Comparison of ENCODE assay signal across 9 cellular contexts in genomic region chr2:10332402-10333246, GRCh38. TPM values are rescaled to one million over a fixed set of nuclear protein-coding genes. Genes with fewer than 3 reads are reported as not detected.
DNase-seq lines count a peak whose midpoint lies in the region; ATAC-seq, FAIRE-seq and TF ChIP-seq lines count a peak whose summit lies in the region.
"Had no signal": no experiment of that assay in that cellular context is flagged by ENCODE, and none has a peak within 500 bp of the region (broad histone marks: within the 10 kb centered on the region; RNA-seq: fewer than 3 reads in every experiment).

No MANE protein-coding gene starts in this region.

- no peak for TF ChIP-seq CTCF in GM12878 (IDR thresholded peaks at IDR 0.05 in 2 of 3, conservative IDR thresholded peaks at IDR 0.05 in 1 of 3; ENCODE audit: control insufficient read depth in 2 of 3, extremely low read depth in 1 of 3, insufficient read depth in 1 of 3, low read depth in 3 of 3, low read length in 3 of 3)
- no peak for TF ChIP-seq CTCF in neutrophil (IDR thresholded peaks at IDR 0.05)
- TF ChIP-seq CTCF in testis (IDR thresholded peaks at IDR 0.05) = no peak

- H2AFZ ChIP-seq in GM12878 (ENCODE audit: control insufficient read depth, low read depth, low read length) = 0 out of 2 replicates have a peak overlapping the region, but pooled peaks have one; percentile 82

- in situ Hi-C loops in GM12878 (cut with MboI) = no loop called here

- TF ChIP-seq RAD21 in GM12878 (IDR thresholded peaks at IDR 0.05; ENCODE audit: insufficient read depth, low read depth, low read length) = no peak

- H3K27ac ChIP-seq in CD4-positive, alpha-beta memory T cell (ENCODE audit: low read depth, low read length) = peak overlapping the region; percentile 81
- H3K27ac ChIP-seq in KOPT-K1 (ENCODE audit: low read depth, low read length, poor library complexity, severe bottlenecking) = peak overlapping the region; percentile 64
- no peak overlapping the region for H3K27ac ChIP-seq in GM12878 (ENCODE audit: control insufficient read depth, insufficient read depth)
- H3K27ac ChIP-seq in neutrophil = peak overlapping the region; percentile 93
- no peak overlapping the region for H3K27ac ChIP-seq in testis

- WGBS in GM12878 (ENCODE audit: insufficient coverage, insufficient replicate concordance, low lambda C conversion rate, missing lambda C conversion rate) = 52% methylated on average over 14 of the region's 15 CpGs
- 51 to 67% methylated on average over 12 to 15 of the region's 15 CpGs for WGBS in testis, 2 donors

- DNase-seq in CD4-positive, alpha-beta memory T cell = no peak
- DNase-seq in GM12878 (ENCODE audit: low read depth, low spot score) (no peak), testis (no peak), HT-29 (ENCODE audit: low spot score) (no peak), mucosa of gallbladder (ENCODE audit: low spot score) (no peak)

- peaks cover 18 to 20% of the 10 kb centered on the region in 2 donors for H3K36me3 Mint-ChIP-seq in CD4-positive, alpha-beta memory T cell

- ATAC-seq in GM12878 (no peak), GM18868 (IDR thresholded peaks at IDR 0.05; ENCODE audit: unreplicated experiment) (no peak)

- H3K9ac ChIP-seq in GM12878 (ENCODE audit: control insufficient read depth, insufficient read depth, low read length) = no peak overlapping the region

- RAD21 ChIA-PET in GM12878 (lab: Charles Lee; ENCODE audit: unreplicated experiment) = interaction anchor here (0.7 to 5.9 kb wide), 8 partner anchors 29 to 247 kb away, joined by 3 to 76 read pairs (median 6); partner anchors contain the start of gene HPCAL1

- TF ChIP-seq POLR2A in GM12878 (IDR thresholded peaks at IDR 0.05; ENCODE audit: low read depth, low read length) (no peak), testis (IDR thresholded peaks at IDR 0.05) (no peak)

- no peak for FAIRE-seq in GM12878 (lab: Jason Lieb, UNC)
- FAIRE-seq: HTR-8/SVneo had no signal

- intact Hi-C loops in CD4-positive, alpha-beta memory T cell (cut with micrococcal nuclease) = loop anchor here (10.0 kb wide), 1 partner anchor 208 kb away; the partner anchor contains the start of gene RRM2
- intact Hi-C loops in GM12878 (cut with micrococcal nuclease; ENCODE audit: unreplicated experiment) = no loop called here
- intact Hi-C loops in testis (cut with DNase I; ENCODE audit: low total_unique reads) = no loop called here

- H3K27ac Mint-ChIP-seq in CD4-positive, alpha-beta memory T cell = peak overlapping the region; percentile 89 to 98 (median 95)

- POLR2A ChIA-PET in CD4-positive, alpha-beta memory T cell (lab: Charles Lee; ENCODE audit: partially characterized antibody) = interaction anchor here (0.7 to 10.2 kb wide), 13 partner anchors 10 to 212 kb away, joined by 3 to 362 read pairs (median 7); partner anchors contain the start of genes HPCAL1 and ODC1
- POLR2A ChIA-PET in GM12878 (lab: Charles Lee) = interaction anchor here (1.0 to 3.4 kb wide), 9 partner anchors 10 to 77 kb away, joined by 3 to 19 read pairs (median 4); no protein-coding TSS in a partner anchor

- no peaks in the 10 kb centered on the region for H3K27me3 Mint-ChIP-seq in CD4-positive, alpha-beta memory T cell

- CTCF ChIA-PET in CD4-positive, alpha-beta memory T cell (lab: Charles Lee; ENCODE audit: partially characterized antibody) = interaction anchor here (1.1 to 9.7 kb wide), 9 partner anchors 11 to 207 kb away, joined by 3 to 150 read pairs (median 4); partner anchors contain the start of gene HPCAL1
- CTCF ChIA-PET in GM12878 (lab: Yijun Ruan, JAX) = interaction anchor here (0.6 to 3.7 kb wide), 10 partner anchors 27 to 113 kb away, joined by 3 to 40 read pairs (median 4); no protein-coding TSS in a partner anchor

- no peaks in the 10 kb centered on the region for H3K27me3 ChIP-seq in CD4-positive, alpha-beta memory T cell (ENCODE audit: insufficient read depth, low read length)
- no peaks in the 10 kb centered on the region for H3K27me3 ChIP-seq in GM12878 (replicated peaks in 1 of 2; ENCODE audit: control insufficient read depth in 2 of 2, insufficient read depth in 2 of 2, low read length in 1 of 2)
- no peaks in the 10 kb centered on the region for H3K27me3 ChIP-seq in neutrophil
- H3K27me3 ChIP-seq in testis = no peaks in the 10 kb centered on the region

- peak overlapping the region in 1 of 2 donors; percentile 67 for H3K4me3 ChIP-seq in CD4-positive, alpha-beta memory T cell (ENCODE audit: low read length in 2 of 2)
- no peak overlapping the region for H3K4me3 ChIP-seq in GM12878
- H3K4me3 ChIP-seq in neutrophil (ENCODE audit: low read depth in 1 of 2, low read length in 1 of 2) = peak overlapping the region; percentile 20 to 57
- H3K4me3 ChIP-seq in testis = no peak overlapping the region

- TF ChIP-seq EP300 in GM12878 (IDR thresholded peaks at IDR 0.05; ENCODE audit: borderline replicate concordance in 1 of 2, control insufficient read depth in 1 of 2, low read depth in 2 of 2, low read length in 2 of 2) = no peak

- no peaks in the 10 kb centered on the region for H3K36me3 ChIP-seq in CD4-positive, alpha-beta memory T cell (ENCODE audit: insufficient read depth, low read length)
- H3K36me3 ChIP-seq in KOPT-K1 (ENCODE audit: insufficient read depth, low read length) (no peaks in the 10 kb centered on the region), GM12878 (ENCODE audit: control insufficient read depth in 2 of 2, insufficient read depth in 2 of 2, low read length in 1 of 2) (no peaks in the 10 kb centered on the region), neutrophil (no peaks in the 10 kb centered on the region), testis (ENCODE audit: low read depth, missing control alignments) (no peaks in the 10 kb centered on the region)

- H3K4me1 Mint-ChIP-seq in CD4-positive, alpha-beta memory T cell = peaks cover 47 to 83% (median 69%) of the 10 kb centered on the region in 4 donors

- H3K9me3 ChIP-seq in CD4-positive, alpha-beta memory T cell (ENCODE audit: control insufficient read depth in 1 of 2, low read length in 2 of 2) = no peaks in the 10 kb centered on the region
- H3K9me3 ChIP-seq in KOPT-K1 (ENCODE audit: insufficient read depth, low read length, poor library complexity, severe bottlenecking) (peaks cover 7% of the 10 kb centered on the region), GM12878 (replicated peaks; ENCODE audit: control insufficient read depth, insufficient read depth, low read length) (no peaks in the 10 kb centered on the region; the same call in 2 of the 3 replicates), neutrophil (no peaks in the 10 kb centered on the region), testis (no peaks in the 10 kb centered on the region)

- no TSS peak for BruUV-seq in GM12878 (replicated peaks; lab: Mats Ljungman, UMichigan)

- SMC1A ChIA-PET in GM12878 (lab: Charles Lee; ENCODE audit: uncharacterized antibody, unreplicated experiment) = interaction anchor here (1.2 to 7.3 kb wide), 6 partner anchors 29 to 76 kb away, joined by 3 to 69 read pairs (median 6); no protein-coding TSS in a partner anchor

- H4K20me1 ChIP-seq in GM12878 (ENCODE audit: control insufficient read depth, insufficient read depth) = no peaks in the 10 kb centered on the region

- no peaks in the 10 kb centered on the region for H3K9me3 Mint-ChIP-seq in CD4-positive, alpha-beta memory T cell

- H3K4me2 ChIP-seq in GM12878 (ENCODE audit: control insufficient read depth, insufficient read depth) = no peak overlapping the region

- peaks cover 2% of the 10 kb centered on the region; the same call in 1 of the 2 replicates for H3K79me2 ChIP-seq in GM12878 (ENCODE audit: control insufficient read depth, insufficient read depth, low read length)

- H3K4me1 ChIP-seq in CD4-positive, alpha-beta memory T cell (ENCODE audit: insufficient read depth, low read length) = peaks cover 74% of the 10 kb centered on the region
- H3K4me1 ChIP-seq in GM12878 (ENCODE audit: control insufficient read depth, insufficient read depth, low read length) = peaks cover 23% of the 10 kb centered on the region
- H3K4me1 ChIP-seq in neutrophil (ENCODE audit: control insufficient read depth in 1 of 2, insufficient read depth in 1 of 2, low read depth in 1 of 2, low read length in 1 of 2) = peaks cover 46 to 54% of the 10 kb centered on the region in 2 experiments
- peaks cover 10% of the 10 kb centered on the region for H3K4me1 ChIP-seq in testis

- H3K4me3 Mint-ChIP-seq in CD4-positive, alpha-beta memory T cell = peak overlapping the region; percentile 89 to 96 (median 94)

TF ChIP-seq in GM12878, 131 proteins besides CTCF, POLR2A, EP300 and RAD21 (continues in another document):
- TF ChIP-seq YBX1 (IDR thresholded peaks at IDR 0.05) (no peak), SMARCA5 (IDR thresholded peaks at IDR 0.05) (no peak)

RNA-seq across cellular contexts. Expression of gene HPCAL1, which starts 29.9 kb away (rescaled TPM):
- total RNA-seq in CD4-positive, alpha-beta memory T cell = 10 to 100 TPM; 77.1 to 80.7 TPM
- polyA plus RNA-seq in CD4-positive, alpha-beta memory T cell = 100 to 1,000 TPM; 100 to 114 TPM
- total RNA-seq in GM12878 (2013; cell fraction: nucleolus; rRNA removed) = 12.7 and 16.1 TPM in 2 replicates
- total RNA-seq in GM12878 (2014; rRNA removed) (7.4 and 8.1 TPM in 2 replicates), GM12878 (2014; rRNA removed; fragmentation: Illumina TruSeq; extraction: Trizol) (2.1 and 3.0 TPM in 2 replicates), GM12878 (2021) (10.0 and 10.8 TPM in 2 replicates), testis (100 to 1,000 TPM; 215 to 263 TPM), mucosa of gallbladder (44.0 TPM)
- 3.1 TPM for polyA plus RNA-seq in GM12878 (2011; ENCODE audit: low read depth)
- polyA plus RNA-seq in GM12878 (2011; rRNA removed) (6.8 and 12.8 TPM in 2 replicates), GM12878 (2014; fragmentation: Illumina TruSeq; extraction: Trizol) (0.62 and 3.1 TPM in 2 replicates), GM12878 (2014; fragmentation: Nextera tagmentation; extraction: Ambion mirVana) (1 to 10 TPM in 1 of 2 experiments, under 1 TPM in 1; 0.40 to 1.3 TPM), GM12878 (2014; rRNA removed) (8.7 and 9.4 TPM in 2 replicates), GM12878 (2016; fragmentation: Nextera tagmentation; extraction: Ambion mirVana) (1 to 10 TPM; 7.8 to 8.6 TPM), testis (ENCODE audit: insufficient read depth, low read depth, low replicate concordance) (99.5 TPM)
- 19.1 and 22.8 TPM in 2 replicates for polyA plus RNA-seq in GM12878 (2011; cell fraction: cytosol; rRNA removed)
- 26.8 and 28.8 TPM in 2 replicates for polyA plus RNA-seq in GM12878 (2011; cell fraction: nucleus; rRNA removed)
- polyA plus RNA-seq in GM12878 (2012) = 8.6 and 12.5 TPM in 2 replicates
- 8.8 and 9.0 TPM in 2 replicates for polyA minus RNA-seq in GM12878 (2011; rRNA and poly(A)+ RNA removed)
- 6.9 and 8.6 TPM in 2 replicates for polyA minus RNA-seq in GM12878 (2011; cell fraction: cytosol; rRNA and poly(A)+ RNA removed)
- polyA minus RNA-seq in GM12878 (2011; cell fraction: nucleus; rRNA and poly(A)+ RNA removed) = 6.5 and 10.8 TPM in 2 replicates
- total RNA-seq in HT-29 (2014; rRNA removed; shearing (Covaris generic)) = 151 and 164 TPM in 2 replicates

Comparison
In these comparisons a context has a peak if more than half of its experiments do, and no peak if none do; other contexts are left out.
1. H3K27ac ChIP-seq: peak in CD4-positive, alpha-beta memory T cell (single experiment), KOPT-K1 (single experiment) and neutrophil (single experiment); none in GM12878 (single experiment) and testis (0 of 2).
2. H3K4me3 ChIP-seq: peak in neutrophil (2 of 2); none in GM12878 (single experiment) and testis (0 of 2).